In the genomic region with DNA sequence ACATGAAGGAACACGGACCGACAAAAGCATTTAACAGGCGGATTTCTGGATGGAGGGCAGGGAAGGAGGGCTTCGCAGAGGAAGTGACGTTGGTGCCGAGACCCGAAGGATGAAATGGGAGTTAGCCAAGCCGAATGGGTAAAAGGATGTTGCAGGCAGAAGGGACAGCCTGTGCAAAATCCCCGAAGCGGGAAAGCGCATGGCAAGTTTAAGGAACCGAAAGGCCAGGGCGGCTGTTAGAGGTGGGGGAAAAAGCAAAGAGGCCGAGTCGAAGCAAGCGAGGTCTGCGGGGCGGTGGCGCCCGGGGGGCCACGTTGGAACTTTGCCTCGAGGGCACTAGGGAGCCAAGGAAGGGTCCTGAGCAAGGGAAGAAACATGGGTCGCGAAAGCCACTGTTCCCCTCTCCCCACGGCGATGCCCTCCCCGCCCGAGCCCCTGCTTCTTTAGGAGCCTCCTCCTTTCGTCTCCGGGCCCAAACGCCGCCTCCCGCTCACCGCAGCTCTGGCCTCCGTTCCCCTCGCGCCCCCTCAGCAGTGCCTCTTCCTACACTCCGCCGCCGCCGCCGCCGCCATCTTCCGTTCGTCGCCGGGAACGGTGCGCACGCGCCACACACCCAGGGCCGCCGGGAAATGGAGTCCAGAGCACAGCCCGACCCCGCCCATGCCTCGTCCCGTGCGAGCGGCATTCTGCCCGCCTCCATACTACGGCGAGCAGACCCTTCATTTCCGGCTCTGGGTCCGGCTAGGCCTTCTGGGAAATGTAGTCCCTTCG, we compare ENCODE assay signal across 8 cellular contexts. TPM values are rescaled to one million over a fixed set of nuclear protein-coding genes. Genes with fewer than 3 reads are reported as not detected.
DNase-seq lines count a peak whose midpoint lies in the region; ATAC-seq, FAIRE-seq and TF ChIP-seq lines count a peak whose summit lies in the region.

Gene SYMPK, minus strand, starts transcription at position 584 of the 771 bp plus-strand sequence. CDS start 8,652 bp downstream, outside the sequence.

- no peaks in the 10 kb centered on the region for H3K9me3 Mint-ChIP-seq in type B pancreatic cell

- peak within 1 kb of the TSS; percentile 97 for H3K4me3 Mint-ChIP-seq in type B pancreatic cell

- ATAC-seq in HG02840 (IDR thresholded peaks at IDR 0.05; ENCODE audit: low FRiP score, unreplicated experiment): peak; percentile 89

- peaks cover 0 to 12% of the 10 kb centered on the region in 2 donors for H3K36me3 ChIP-seq in adrenal gland (replicated peaks in 1 of 2)

- peak within 1 kb of the TSS; percentile 50 to 81 (median 61) for H3K4me3 ChIP-seq in adrenal gland

- TF ChIP-seq CTCF in adrenal gland (IDR thresholded peaks at IDR 0.05) (no peak), type B pancreatic cell (conservative IDR thresholded peaks at IDR 0.05) (no peak)

- peak within 1 kb of the TSS; percentile 37 to 96 (median 84) for H3K27ac ChIP-seq in adrenal gland

- DNase-seq in GM12891 (ENCODE audit: insufficient read length, low spot score) (peak; percentile 100), NCI-H146 (lab: John Stamatoyannopoulos, UW) (peak; percentile 99), T-helper 1 cell (peak; percentile 98 to 99 (median 98)), adrenal gland (peak; percentile 98 to 99 (median 99)), cardiac septum (ENCODE audit: low spot score) (peak; percentile 100), pons (ENCODE audit: low spot score) (peak; percentile 99), type B pancreatic cell (ENCODE audit: extremely low spot score, unreplicated experiment) (peak; percentile 99)

- intact Hi-C loops in adrenal gland (cut with DNase I): no loop called here
- intact Hi-C loops in cardiac septum (cut with DNase I): loop anchor here (1.0 kb wide), 1 partner anchor 24 kb away; the partner anchor contains the start of gene IRF2BP1

- peak within 1 kb of the TSS; percentile 93 for H3K27ac Mint-ChIP-seq in type B pancreatic cell

- H3K4me1 Mint-ChIP-seq in type B pancreatic cell (ENCODE audit: unreplicated experiment): peaks cover 8% of the 10 kb centered on the region

- H3K9me3 ChIP-seq in adrenal gland (replicated peaks in 1 of 3): no peaks in the 10 kb centered on the region

- H3K27me3 ChIP-seq in adrenal gland: peaks cover 11% of the 10 kb centered on the region

- peak; percentile 99 for FAIRE-seq in GM12891 (lab: Jason Lieb, UNC)

- H3K4me1 ChIP-seq in adrenal gland (replicated peaks in 1 of 2): peaks cover 7 to 27% of the 10 kb centered on the region in 2 donors

- TF ChIP-seq POLR2A in GM12891 (IDR thresholded peaks at IDR 0.05; ENCODE audit: low read depth, low read length) (peak; percentile 83), adrenal gland (IDR thresholded peaks at IDR 0.05) (peak; percentile 48 to 52)

- no peaks in the 10 kb centered on the region for H3K36me3 Mint-ChIP-seq in type B pancreatic cell

- WGBS in adrenal gland, 4 donors: 0 to 1% (median 0%) methylated on average over 42 to 65 of the region's 65 CpGs

- peaks cover 50% of the 10 kb centered on the region for H3K27me3 Mint-ChIP-seq in type B pancreatic cell

TF ChIP-seq in GM12891, 5 proteins besides CTCF, POLR2A, EP300 and RAD21:
- TF ChIP-seq POLR2AphosphoS5 (IDR thresholded peaks at IDR 0.05; ENCODE audit: low read depth, low read length) (peak; percentile 60), PAX5 (IDR thresholded peaks at IDR 0.05; ENCODE audit: insufficient read depth, low read length, severe bottlenecking) (peak; percentile 74), SPI1 (IDR thresholded peaks at IDR 0.05; ENCODE audit: low read depth, low read length) (peak; percentile 63), TAF1 (IDR thresholded peaks at IDR 0.05; ENCODE audit: low read depth, low read length) (peak; percentile 56; the same call in 1 of the 2 replicates), POU2F2 (IDR thresholded peaks at IDR 0.05; ENCODE audit: low read depth, low read length) (no peak)

RNA-seq across cellular contexts. Expression of gene SYMPK, which starts in this region (rescaled TPM):
- polyA plus RNA-seq in GM12891 (2012; ENCODE audit: low read depth, missing spikeins): 51.0 TPM
- 10 to 100 TPM; 32.2 to 64.8 (median 51.2) TPM for total RNA-seq in adrenal gland
- 100 to 1,000 TPM in 2 of 3 donors, 10 to 100 TPM in 1; 44.5 to 313 (median 127) TPM for polyA plus RNA-seq in adrenal gland
- total RNA-seq in cardiac septum: 33.6 TPM
- total RNA-seq in type B pancreatic cell (ENCODE audit: low replicate concordance): 66.7 and 93.0 TPM in 2 replicates

Comparison
In these comparisons a context has a peak if more than half of its experiments do, and no peak if none do; other contexts are left out.
1. Peak in every context shown above with its lines: DNase-seq, ATAC-seq, H3K4me3 ChIP-seq and H3K27ac ChIP-seq.